ENCODE assay signal across 9 cellular contexts in genomic region chr18:35478520-35479435, GRCh38. TPM values are rescaled to one million over a fixed set of nuclear protein-coding genes. Genes with fewer than 3 reads are reported as not detected.
A peak's percentile ranks its signal among the peaks of the same experiment; 100 is the strongest.
DNase-seq lines count a peak whose midpoint lies in the region; ATAC-seq and TF ChIP-seq lines count a peak whose summit lies in the region.
"Had no signal": no experiment of that assay in that cellular context is flagged by ENCODE, and none has a peak within 500 bp of the region (broad histone marks: within the 10 kb centered on the region; RNA-seq: fewer than 3 reads in every experiment).

No MANE protein-coding gene starts in this region.

- H3K36me3 ChIP-seq in BLaER1 treated with 17β-estradiol and CSF1 and Interleukin-3, amounts not matched to agents 10 nM and 100 nM, result peaks cover 0 to 34% (median 14%) of the 10 kb centered on the region in 11 experiments; a peak in 15 of 22 replicates
- H3K36me3 ChIP-seq in HEK293 (ENCODE audit: control insufficient read depth in 2 of 2, insufficient read depth in 1 of 2, low read length in 2 of 2) (no peaks in the 10 kb centered on the region), hepatocyte (replicated peaks; ENCODE audit: insufficient read depth, low read depth) (no peaks in the 10 kb centered on the region)

- peak; percentile 59 to 65 for DNase-seq in activated T-cell treated with anti-CD3 and anti-CD28 coated beads, Interleukin-2, amount 50 U/mL, for 48 hours
- peak; percentile 74 for DNase-seq in hepatocyte (ENCODE audit: low spot score)
- DNase-seq in stimulated activated CD4-positive, alpha-beta T cell treated with anti-CD3 and anti-CD28 coated beads, Interleukin-4, amount 100 ng/mL, for 4 hours, result peak; percentile 9 to 57
- DNase-seq in mesenteric fat pad (ENCODE audit: low spot score), result no peak
- DNase-seq: gastrocnemius medialis had no signal

- no peak overlapping the region for H2AFZ ChIP-seq in hepatocyte

- H3K9ac ChIP-seq in BLaER1 treated with 17β-estradiol and CSF1 and Interleukin-3, amounts not matched to agents 10 nM and 100 nM, result peak overlapping the region in 4 of 11 experiments; percentile 5 to 42 (median 8); a peak in 5 of 22 replicates

- peaks cover 38 to 57% (median 48%) of the 10 kb centered on the region in 10 experiments for H3K4me1 ChIP-seq in BLaER1 treated with 17β-estradiol and CSF1 and Interleukin-3, amounts not matched to agents 10 nM and 100 nM
- H3K4me1 ChIP-seq in HEK293 (ENCODE audit: control insufficient read depth, insufficient read depth, low read length), result no peaks in the 10 kb centered on the region
- peaks cover 22% of the 10 kb centered on the region for H3K4me1 ChIP-seq in hepatocyte (ENCODE audit: insufficient read depth)

- H3K9me3 ChIP-seq in BLaER1 treated with 17β-estradiol and CSF1 and Interleukin-3, amounts not matched to agents 10 nM and 100 nM (replicated peaks in 1 of 11), result peaks cover 0 to 12% (median 8%) of the 10 kb centered on the region in 11 experiments; a peak in 10 of 22 replicates
- no peaks in the 10 kb centered on the region for H3K9me3 ChIP-seq in HEK293 (ENCODE audit: control insufficient read depth, insufficient read depth, low read depth, low read length)
- no peaks in the 10 kb centered on the region for H3K9me3 ChIP-seq in hepatocyte (ENCODE audit: low read depth)
- H3K9me3 ChIP-seq: gastrocnemius medialis had no signal

- 0 out of 20 replicates have a peak overlapping the region, but pooled peaks of 2 of the 10 experiments have one; percentile 9 to 21 for H3K4me3 ChIP-seq in BLaER1 treated with 17β-estradiol and CSF1 and Interleukin-3, amounts not matched to agents 10 nM and 100 nM
- H3K4me3 ChIP-seq in HEK293 (ENCODE audit: low read depth, low read length) (no peak overlapping the region), hepatocyte (no peak overlapping the region)
- H3K4me3 ChIP-seq: gastrocnemius medialis had no signal

- H3K4me2 ChIP-seq in BLaER1 treated with 17β-estradiol and CSF1 and Interleukin-3, amounts not matched to agents 10 nM and 100 nM, result peak overlapping the region; percentile 28 to 80 (median 58)
- peak overlapping the region; percentile 49 for H3K4me2 ChIP-seq in hepatocyte

- no peaks in the 10 kb centered on the region for H3K9me2 ChIP-seq in hepatocyte (replicated peaks; ENCODE audit: insufficient read depth)

- WGBS in hepatocyte (ENCODE audit: low lambda C conversion rate, missing lambda C conversion rate), result 77% methylated on average over 8 of the region's 8 CpGs

- H4K20me1 ChIP-seq in BLaER1 treated with 17β-estradiol and CSF1 and Interleukin-3, amounts not matched to agents 10 nM and 100 nM, result no peaks in the 10 kb centered on the region
- H4K20me1 ChIP-seq in hepatocyte (ENCODE audit: insufficient read depth, poor library complexity, severe bottlenecking), result no peaks in the 10 kb centered on the region

- POLR2A ChIA-PET in HEK293 (lab: Yijun Ruan, JAX), result interaction anchor here (0.7 kb wide), 1 partner anchor 19 kb away, joined by 5 read pairs; the partner anchor contains the start of gene INO80C

- peaks cover 41% of the 10 kb centered on the region for H3K79me2 ChIP-seq in hepatocyte

- H3K27me3 ChIP-seq in BLaER1 treated with 17β-estradiol and CSF1 and Interleukin-3, amounts not matched to agents 10 nM and 100 nM, result no peaks in the 10 kb centered on the region
- H3K27me3 ChIP-seq in hepatocyte, result no peaks in the 10 kb centered on the region
- H3K27me3 ChIP-seq: gastrocnemius medialis had no signal

- TF ChIP-seq CTCF in HEK293 (tag by site-specific recombination; IDR thresholded peaks at IDR 0.05) (no peak), hepatocyte (IDR thresholded peaks at IDR 0.05; ENCODE audit: poor library complexity) (no peak)

- CTCF ChIA-PET in HEK293 (lab: Yijun Ruan, JAX), result interaction anchor here (1.1 kb wide), 1 partner anchor 71 kb away, joined by 4 read pairs; no protein-coding TSS in a partner anchor

- H3K27ac ChIP-seq in BLaER1 treated with 17β-estradiol and CSF1 and Interleukin-3, amounts not matched to agents 10 nM and 100 nM, result peak overlapping the region in 10 of 11 experiments; percentile 30 to 69 (median 54); a peak in 18 of 22 replicates
- no peak overlapping the region for H3K27ac ChIP-seq in HEK293 (ENCODE audit: extremely low read depth, low read depth, low read length)
- peak overlapping the region; percentile 91 for H3K27ac ChIP-seq in hepatocyte
- H3K27ac ChIP-seq: gastrocnemius medialis had no signal

- ATAC-seq in GM19328 (IDR thresholded peaks at IDR 0.05; ENCODE audit: unreplicated experiment), result no peak
- ATAC-seq in HG03135 (IDR thresholded peaks at IDR 0.05; ENCODE audit: unreplicated experiment), result no peak

TF ChIP-seq in HEK293, 187 proteins besides CTCF, POLR2A, EP300 and RAD21:
- no peak for TF ChIP-seq REPIN1 (tag by site-specific recombination; IDR thresholded peaks at IDR 0.05; ENCODE audit: low read depth)
- no peak for TF ChIP-seq MZF1 (tag by site-specific recombination; IDR thresholded peaks at IDR 0.05; ENCODE audit: borderline replicate concordance)
- 0 out of 2 replicates have a peak, but pooled peaks have one; percentile 9 for TF ChIP-seq ZFHX2 (tag by site-specific recombination; conservative IDR thresholded peaks at IDR 0.05)
- TF ChIP-seq ZNF560 (tag by site-specific recombination; IDR thresholded peaks at IDR 0.05; ENCODE audit: borderline replicate concordance), result no peak
TF ChIP-seq in HEK293: peak in this region for 1.

RNA-seq across cellular contexts. Expression of gene INO80C, which starts 19.0 kb away (rescaled TPM):
- 16.5 and 16.6 TPM in 2 replicates for total RNA-seq in hepatocyte
- polyA plus RNA-seq in hepatocyte, result 25.1 and 42.2 TPM in 2 replicates
- total RNA-seq in mesenteric fat pad, result 18.6 TPM
